In genomic region chr3:48088056-48088748, GRCh38 we compare ENCODE assay signal across 1 cellular context.
TF ChIP-seq lines count a peak whose summit lies in the region.

No MANE protein-coding gene starts in this region.

TF ChIP-seq in GM12878, 131 proteins besides CTCF, POLR2A, EP300 and RAD21 (continued from another document):
- TF ChIP-seq, protein P1, sequence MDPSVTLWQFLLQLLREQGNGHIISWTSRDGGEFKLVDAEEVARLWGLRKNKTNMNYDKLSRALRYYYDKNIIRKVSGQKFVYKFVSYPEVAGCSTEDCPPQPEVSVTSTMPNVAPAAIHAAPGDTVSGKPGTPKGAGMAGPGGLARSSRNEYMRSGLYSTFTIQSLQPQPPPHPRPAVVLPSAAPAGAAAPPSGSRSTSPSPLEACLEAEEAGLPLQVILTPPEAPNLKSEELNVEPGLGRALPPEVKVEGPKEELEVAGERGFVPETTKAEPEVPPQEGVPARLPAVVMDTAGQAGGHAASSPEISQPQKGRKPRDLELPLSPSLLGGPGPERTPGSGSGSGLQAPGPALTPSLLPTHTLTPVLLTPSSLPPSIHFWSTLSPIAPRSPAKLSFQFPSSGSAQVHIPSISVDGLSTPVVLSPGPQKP (IDR thresholded peaks at IDR 0.05; ENCODE audit: low read depth, low read length): no peak
TF ChIP-seq in GM12878: peak in this region for 5.
